In the genomic region with DNA sequence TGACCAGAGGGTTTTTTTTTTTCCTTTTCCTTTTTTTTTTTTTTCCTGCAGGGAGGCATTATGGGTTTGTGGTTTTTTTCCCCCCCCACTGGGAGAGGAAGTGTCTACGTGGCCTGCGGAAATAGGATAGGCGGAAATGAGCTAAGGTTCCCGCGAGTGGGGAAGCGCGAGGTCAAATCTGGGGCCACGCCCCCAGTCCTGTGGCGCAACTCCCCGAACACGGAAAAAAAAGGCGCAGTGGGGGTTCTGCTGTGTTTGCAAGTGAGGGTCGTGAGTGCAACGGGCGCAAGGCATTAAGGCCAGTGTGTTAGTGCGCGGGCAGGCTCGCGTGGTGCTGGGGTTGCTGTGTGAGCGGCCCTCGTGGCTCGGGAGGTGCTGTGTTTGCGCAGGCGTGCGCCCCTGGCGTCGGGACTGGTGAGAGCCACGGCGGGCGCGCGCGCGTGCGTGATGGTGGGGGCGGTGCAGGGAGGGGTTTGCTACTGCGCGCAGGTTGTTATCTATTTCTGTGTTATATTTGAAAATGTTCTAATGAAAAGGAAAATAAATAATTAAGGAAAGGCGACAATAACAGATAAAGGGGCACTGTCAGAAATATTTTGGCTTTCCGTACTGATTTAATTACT, we compare ENCODE assay signal across 1 cellular context.
TF ChIP-seq lines count a peak whose summit lies in the region.

No MANE protein-coding gene starts in this region.

TF ChIP-seq in HEK293, 187 proteins besides CTCF, POLR2A, EP300 and RAD21 (continued from another document and continues in another):
- TF ChIP-seq ZNF785 (tag by site-specific recombination; IDR thresholded peaks at IDR 0.05) (0 out of 2 replicates have a peak, but pooled peaks have one; percentile 67), ZNF114 (tag by site-specific recombination; IDR thresholded peaks at IDR 0.05) (no peak), TCF7L2 (IDR thresholded peaks at IDR 0.05; ENCODE audit: borderline replicate concordance, low read depth, low read length) (no peak), ZNF610 (tag by site-specific recombination; IDR thresholded peaks at IDR 0.05; ENCODE audit: borderline replicate concordance) (peak; percentile 85; the same call in 1 of the 2 replicates), ZNF398 (tag by site-specific recombination; IDR thresholded peaks at IDR 0.05) (peak; percentile 43; the same call in 1 of the 2 replicates), KLF8 (tag by site-specific recombination; IDR thresholded peaks at IDR 0.05) (peak; percentile 51; the same call in 1 of the 2 replicates), GLI2 (tag by site-specific recombination; IDR thresholded peaks at IDR 0.05; ENCODE audit: borderline replicate concordance, low read depth) (no peak), EGR2 (tag by site-specific recombination; IDR thresholded peaks at IDR 0.05; ENCODE audit: low read depth) (peak; percentile 68), ZNF76 (tag by site-specific recombination; IDR thresholded peaks at IDR 0.05; ENCODE audit: borderline replicate concordance, low read depth) (peak; percentile 92), ZNF121 (tag by site-specific recombination; IDR thresholded peaks at IDR 0.05) (no peak), GLIS1 (tag by site-specific recombination; IDR thresholded peaks at IDR 0.05) (peak; percentile 69), ZNF23 (tag by site-specific recombination; IDR thresholded peaks at IDR 0.05; ENCODE audit: borderline replicate concordance) (no peak), ZSCAN30 (tag by site-specific recombination; IDR thresholded peaks at IDR 0.05) (peak; percentile 66; the same call in 1 of the 2 replicates), PRDM4 (tag by site-specific recombination; IDR thresholded peaks at IDR 0.05) (peak; percentile 32; the same call in 1 of the 2 replicates), ZNF518A (tag by site-specific recombination; conservative IDR thresholded peaks at IDR 0.05; ENCODE audit: low read depth) (peak; percentile 62; the same call in 1 of the 2 replicates), ELK4 (IDR thresholded peaks at IDR 0.05; ENCODE audit: borderline replicate concordance, low read depth, low read length) (no peak)
- TF ChIP-seq, protein P1, sequence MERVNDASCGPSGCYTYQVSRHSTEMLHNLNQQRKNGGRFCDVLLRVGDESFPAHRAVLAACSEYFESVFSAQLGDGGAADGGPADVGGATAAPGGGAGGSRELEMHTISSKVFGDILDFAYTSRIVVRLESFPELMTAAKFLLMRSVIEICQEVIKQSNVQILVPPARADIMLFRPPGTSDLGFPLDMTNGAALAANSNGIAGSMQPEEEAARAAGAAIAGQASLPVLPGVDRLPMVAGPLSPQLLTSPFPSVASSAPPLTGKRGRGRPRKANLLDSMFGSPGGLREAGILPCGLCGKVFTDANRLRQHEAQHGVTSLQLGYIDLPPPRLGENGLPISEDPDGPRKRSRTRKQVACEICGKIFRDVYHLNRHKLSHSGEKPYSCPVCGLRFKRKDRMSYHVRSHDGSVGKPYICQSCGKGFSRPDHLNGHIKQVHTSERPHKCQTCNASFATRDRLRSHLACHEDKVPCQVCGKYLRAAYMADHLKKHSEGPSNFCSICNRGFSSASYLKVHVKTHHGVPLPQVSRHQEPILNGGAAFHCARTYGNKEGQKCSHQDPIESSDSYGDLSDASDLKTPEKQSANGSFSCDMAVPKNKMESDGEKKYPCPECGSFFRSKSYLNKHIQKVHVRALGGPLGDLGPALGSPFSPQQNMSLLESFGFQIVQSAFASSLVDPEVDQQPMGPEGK (tag by site-specific recombination; IDR thresholded peaks at IDR 0.05) = peak; percentile 88
- TF ChIP-seq, protein P2, sequence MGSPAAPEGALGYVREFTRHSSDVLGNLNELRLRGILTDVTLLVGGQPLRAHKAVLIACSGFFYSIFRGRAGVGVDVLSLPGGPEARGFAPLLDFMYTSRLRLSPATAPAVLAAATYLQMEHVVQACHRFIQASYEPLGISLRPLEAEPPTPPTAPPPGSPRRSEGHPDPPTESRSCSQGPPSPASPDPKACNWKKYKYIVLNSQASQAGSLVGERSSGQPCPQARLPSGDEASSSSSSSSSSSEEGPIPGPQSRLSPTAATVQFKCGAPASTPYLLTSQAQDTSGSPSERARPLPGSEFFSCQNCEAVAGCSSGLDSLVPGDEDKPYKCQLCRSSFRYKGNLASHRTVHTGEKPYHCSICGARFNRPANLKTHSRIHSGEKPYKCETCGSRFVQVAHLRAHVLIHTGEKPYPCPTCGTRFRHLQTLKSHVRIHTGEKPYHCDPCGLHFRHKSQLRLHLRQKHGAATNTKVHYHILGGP (tag by site-specific recombination; IDR thresholded peaks at IDR 0.05) = no peak
- TF ChIP-seq, protein P3, sequence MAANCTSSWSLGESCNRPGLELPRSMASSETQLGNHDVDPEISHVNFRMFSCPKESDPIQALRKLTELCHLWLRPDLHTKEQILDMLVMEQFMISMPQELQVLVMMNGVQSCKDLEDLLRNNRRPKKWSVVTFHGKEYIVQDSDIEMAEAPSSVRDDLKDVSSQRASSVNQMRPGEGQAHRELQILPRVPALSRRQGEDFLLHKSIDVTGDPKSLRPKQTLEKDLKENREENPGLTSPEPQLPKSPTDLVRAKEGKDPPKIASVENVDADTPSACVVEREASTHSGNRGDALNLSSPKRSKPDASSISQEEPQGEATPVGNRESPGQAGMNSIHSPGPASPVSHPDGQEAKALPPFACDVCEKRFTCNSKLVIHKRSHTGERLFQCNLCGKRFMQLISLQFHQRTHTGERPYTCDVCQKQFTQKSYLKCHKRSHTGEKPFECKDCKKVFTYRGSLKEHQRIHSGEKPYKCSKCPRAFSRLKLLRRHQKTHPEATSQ (tag by site-specific recombination; IDR thresholded peaks at IDR 0.05) = peak; percentile 21; the same call in 1 of the 2 replicates
- TF ChIP-seq, protein P4, sequence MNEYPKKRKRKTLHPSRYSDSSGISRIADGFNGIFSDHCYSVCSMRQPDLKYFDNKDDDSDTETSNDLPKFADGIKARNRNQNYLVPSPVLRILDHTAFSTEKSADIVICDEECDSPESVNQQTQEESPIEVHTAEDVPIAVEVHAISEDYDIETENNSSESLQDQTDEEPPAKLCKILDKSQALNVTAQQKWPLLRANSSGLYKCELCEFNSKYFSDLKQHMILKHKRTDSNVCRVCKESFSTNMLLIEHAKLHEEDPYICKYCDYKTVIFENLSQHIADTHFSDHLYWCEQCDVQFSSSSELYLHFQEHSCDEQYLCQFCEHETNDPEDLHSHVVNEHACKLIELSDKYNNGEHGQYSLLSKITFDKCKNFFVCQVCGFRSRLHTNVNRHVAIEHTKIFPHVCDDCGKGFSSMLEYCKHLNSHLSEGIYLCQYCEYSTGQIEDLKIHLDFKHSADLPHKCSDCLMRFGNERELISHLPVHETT (tag by site-specific recombination; IDR thresholded peaks at IDR 0.05) = peak; percentile 79
- TF ChIP-seq, protein P5, sequence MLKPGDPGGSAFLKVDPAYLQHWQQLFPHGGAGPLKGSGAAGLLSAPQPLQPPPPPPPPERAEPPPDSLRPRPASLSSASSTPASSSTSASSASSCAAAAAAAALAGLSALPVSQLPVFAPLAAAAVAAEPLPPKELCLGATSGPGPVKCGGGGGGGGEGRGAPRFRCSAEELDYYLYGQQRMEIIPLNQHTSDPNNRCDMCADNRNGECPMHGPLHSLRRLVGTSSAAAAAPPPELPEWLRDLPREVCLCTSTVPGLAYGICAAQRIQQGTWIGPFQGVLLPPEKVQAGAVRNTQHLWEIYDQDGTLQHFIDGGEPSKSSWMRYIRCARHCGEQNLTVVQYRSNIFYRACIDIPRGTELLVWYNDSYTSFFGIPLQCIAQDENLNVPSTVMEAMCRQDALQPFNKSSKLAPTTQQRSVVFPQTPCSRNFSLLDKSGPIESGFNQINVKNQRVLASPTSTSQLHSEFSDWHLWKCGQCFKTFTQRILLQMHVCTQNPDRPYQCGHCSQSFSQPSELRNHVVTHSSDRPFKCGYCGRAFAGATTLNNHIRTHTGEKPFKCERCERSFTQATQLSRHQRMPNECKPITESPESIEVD (tag by site-specific recombination; IDR thresholded peaks at IDR 0.05) = 0 out of 2 replicates have a peak, but pooled peaks have one; percentile 5
- TF ChIP-seq, protein P6, sequence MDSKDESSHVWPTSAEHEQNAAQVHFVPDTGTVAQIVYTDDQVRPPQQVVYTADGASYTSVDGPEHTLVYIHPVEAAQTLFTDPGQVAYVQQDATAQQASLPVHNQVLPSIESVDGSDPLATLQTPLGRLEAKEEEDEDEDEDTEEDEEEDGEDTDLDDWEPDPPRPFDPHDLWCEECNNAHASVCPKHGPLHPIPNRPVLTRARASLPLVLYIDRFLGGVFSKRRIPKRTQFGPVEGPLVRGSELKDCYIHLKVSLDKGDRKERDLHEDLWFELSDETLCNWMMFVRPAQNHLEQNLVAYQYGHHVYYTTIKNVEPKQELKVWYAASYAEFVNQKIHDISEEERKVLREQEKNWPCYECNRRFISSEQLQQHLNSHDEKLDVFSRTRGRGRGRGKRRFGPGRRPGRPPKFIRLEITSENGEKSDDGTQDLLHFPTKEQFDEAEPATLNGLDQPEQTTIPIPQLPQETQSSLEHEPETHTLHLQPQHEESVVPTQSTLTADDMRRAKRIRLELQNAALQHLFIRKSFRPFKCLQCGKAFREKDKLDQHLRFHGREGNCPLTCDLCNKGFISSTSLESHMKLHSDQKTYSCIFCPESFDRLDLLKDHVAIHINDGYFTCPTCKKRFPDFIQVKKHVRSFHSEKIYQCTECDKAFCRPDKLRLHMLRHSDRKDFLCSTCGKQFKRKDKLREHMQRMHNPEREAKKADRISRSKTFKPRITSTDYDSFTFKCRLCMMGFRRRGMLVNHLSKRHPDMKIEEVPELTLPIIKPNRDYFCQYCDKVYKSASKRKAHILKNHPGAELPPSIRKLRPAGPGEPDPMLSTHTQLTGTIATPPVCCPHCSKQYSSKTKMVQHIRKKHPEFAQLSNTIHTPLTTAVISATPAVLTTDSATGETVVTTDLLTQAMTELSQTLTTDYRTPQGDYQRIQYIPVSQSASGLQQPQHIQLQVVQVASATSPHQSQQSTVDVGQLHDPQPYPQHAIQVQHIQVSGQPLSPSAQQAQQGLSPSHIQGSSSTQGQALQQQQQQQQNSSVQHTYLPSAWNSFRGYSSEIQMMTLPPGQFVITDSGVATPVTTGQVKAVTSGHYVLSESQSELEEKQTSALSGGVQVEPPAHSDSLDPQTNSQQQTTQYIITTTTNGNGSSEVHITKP (tag by site-specific recombination; IDR thresholded peaks at IDR 0.05) = peak; percentile 78
